8 cellular contexts compared by ENCODE assay signal in genomic region chrX:81120936-81121351, GRCh38.
DNase-seq lines count a peak whose midpoint lies in the region; ATAC-seq and TF ChIP-seq lines count a peak whose summit lies in the region.

No MANE protein-coding gene starts in this region.

- TF ChIP-seq RAD21 in HCT116 (IDR thresholded peaks at IDR 0.05; ENCODE audit: low read depth), result peak; percentile 11; the same call in 1 of the 2 replicates

- H3K4me3 Mint-ChIP-seq in endothelial cell (ENCODE audit: unreplicated experiment) (peak overlapping the region; percentile 93), mesothelial cell of epicardium (peak overlapping the region; percentile 87)
- peak overlapping the region; percentile 89 for H3K4me3 Mint-ChIP-seq in stimulated activated naive CD8-positive, alpha-beta T cell treated with anti-CD3 and anti-CD28 coated beads, Interleukin-15, Interleukin-2, amounts not matched to agents 100 ng/mL and 50 ng/mL, for 24 hours

- TF ChIP-seq CTCF in HCT116 (IDR thresholded peaks at IDR 0.05 in 2 of 3, conservative IDR thresholded peaks at IDR 0.05 in 1 of 3; ENCODE audit: borderline replicate concordance in 1 of 3, insufficient read depth in 1 of 3, low read depth in 2 of 3, low read length in 2 of 3), result peak; percentile 3 to 56 (median 55); a peak in 4 of 6 replicates
- TF ChIP-seq CTCF in WERI-Rb-1 (IDR thresholded peaks at IDR 0.05; ENCODE audit: low read depth, low read length), result peak; percentile 46; the same call in 1 of the 2 replicates
- peak; percentile 46 for TF ChIP-seq CTCF in endothelial cell (IDR thresholded peaks at IDR 0.05; ENCODE audit: unreplicated experiment)
- TF ChIP-seq CTCF in mesothelial cell of epicardium (IDR thresholded peaks at IDR 0.05; ENCODE audit: unreplicated experiment), result peak; percentile 39

- no peaks in the 10 kb centered on the region for H3K9me2 ChIP-seq in HCT116 (ENCODE audit: insufficient read depth)

- CTCF ChIA-PET in HCT116 (lab: Charles Lee), result interaction anchor here (0.6 to 1.0 kb wide), 2 partner anchors 75 to 252 kb away, joined by 3 read pairs; no protein-coding TSS in a partner anchor

- H3K27ac ChIP-seq in HCT116 (ENCODE audit: low read depth, low read length), result no peak overlapping the region; the same call in 1 of the 2 replicates
- peak overlapping the region; percentile 46 for H3K27ac ChIP-seq in WERI-Rb-1

- H3K36me3 ChIP-seq in HCT116 (ENCODE audit: control insufficient read depth in 1 of 2, insufficient read depth in 2 of 2, low read length in 2 of 2), result no peaks in the 10 kb centered on the region
- no peaks in the 10 kb centered on the region for H3K36me3 ChIP-seq in WERI-Rb-1

- POLR2A ChIA-PET in HCT116 (lab: Charles Lee), result interaction anchor here (0.7 kb wide), 1 partner anchor 765 kb away, joined by 3 read pairs; no protein-coding TSS in a partner anchor

- peak overlapping the region; percentile 94 for H2AFZ ChIP-seq in HCT116 (ENCODE audit: low read depth, low read length, poor library complexity, severe bottlenecking)

- H3K79me2 ChIP-seq in HCT116 (ENCODE audit: insufficient read depth, low read length), result no peaks in the 10 kb centered on the region

- no peaks in the 10 kb centered on the region for H3K9me3 Mint-ChIP-seq in endothelial cell (ENCODE audit: unreplicated experiment)
- H3K9me3 Mint-ChIP-seq in mesothelial cell of epicardium, result peaks cover 15% of the 10 kb centered on the region
- H3K9me3 Mint-ChIP-seq in stimulated activated naive CD8-positive, alpha-beta T cell treated with anti-CD3 and anti-CD28 coated beads, Interleukin-15, Interleukin-2, amounts not matched to agents 100 ng/mL and 50 ng/mL, for 24 hours, result no peaks in the 10 kb centered on the region

- H3K4me1 Mint-ChIP-seq in endothelial cell (ENCODE audit: unreplicated experiment), result peaks cover 3% of the 10 kb centered on the region
- H3K4me1 Mint-ChIP-seq in mesothelial cell of epicardium, result peaks cover 4% of the 10 kb centered on the region
- peaks cover 11% of the 10 kb centered on the region for H3K4me1 Mint-ChIP-seq in stimulated activated naive CD8-positive, alpha-beta T cell treated with anti-CD3 and anti-CD28 coated beads, Interleukin-15, Interleukin-2, amounts not matched to agents 100 ng/mL and 50 ng/mL, for 24 hours (ENCODE audit: low read depth)

- H3K9me3 ChIP-seq in HCT116 (ENCODE audit: control insufficient read depth in 1 of 2, insufficient read depth in 1 of 2, low read depth in 1 of 2, low read length in 2 of 2) (no peaks in the 10 kb centered on the region), WERI-Rb-1 (ENCODE audit: severe bottlenecking) (no peaks in the 10 kb centered on the region)

- ATAC-seq in HCT116, result peak; percentile 68

- DNase-seq in NCI-H524 (lab: John Stamatoyannopoulos, UW) (peak; percentile 33 to 68), NCI-H524 treated with DMSO at 0.1 percent for 48 hours (lab: John Stamatoyannopoulos, UW) (no peak), HCT116 (ENCODE audit: low read depth, low spot score) (no peak), LoVo (ENCODE audit: low spot score) (peak; percentile 34), WERI-Rb-1 (peak; percentile 55), endothelial cell (ENCODE audit: low spot score) (peak; percentile 34), mesothelial cell of epicardium (ENCODE audit: low spot score in 2 of 2, unreplicated experiment in 2 of 2) (peak in 1 of 2 experiments; percentile 40)

- H3K9ac ChIP-seq in HCT116 (ENCODE audit: low read length), result peak overlapping the region; percentile 33; the same call in 1 of the 2 replicates

- RAD21 ChIA-PET in HCT116 (lab: Charles Lee; ENCODE audit: low non-redundant PET in 1 of 2, low total read pairs in 2 of 2, uncharacterized antibody in 2 of 2, unreplicated experiment in 2 of 2), result interaction anchor here in 1 of 2 experiments (0.6 kb wide), 1 partner anchor 244 kb away, joined by 4 read pairs; no protein-coding TSS in a partner anchor

- H3K27me3 ChIP-seq in HCT116 (ENCODE audit: insufficient read depth, low read length) (no peaks in the 10 kb centered on the region), WERI-Rb-1 (ENCODE audit: insufficient read depth, low read depth, severe bottlenecking) (peaks cover 28% of the 10 kb centered on the region)

- intact Hi-C loops in HCT116 (cut with micrococcal nuclease), result loop anchor here (5.0 to 10.0 kb wide), 2 partner anchors 246 to 309 kb away; no protein-coding TSS in a partner anchor

- no TSS peak for BruUV-seq in HCT116 (replicated peaks; lab: Mats Ljungman, UMichigan)

- H3K4me1 ChIP-seq in HCT116 (ENCODE audit: control insufficient read depth in 1 of 2, insufficient read depth in 2 of 2, low read length in 2 of 2), result peaks cover 0 to 4% of the 10 kb centered on the region in 2 experiments; a peak in 2 of 4 replicates

- peak overlapping the region; percentile 86 for H3K4me2 ChIP-seq in HCT116 (ENCODE audit: low read length)

- TF ChIP-seq POLR2A in HCT116 (IDR thresholded peaks at IDR 0.05; ENCODE audit: borderline replicate concordance, extremely low read depth, insufficient read depth, insufficient read length), result no peak

- H3K4me3 ChIP-seq in HCT116 (replicated peaks in 1 of 2; ENCODE audit: low read depth in 1 of 2, low read length in 2 of 2), result peak overlapping the region; percentile 42 to 58
- peak overlapping the region; percentile 56 for H3K4me3 ChIP-seq in WERI-Rb-1 (ENCODE audit: low read depth, low read length)

- H3K36me3 Mint-ChIP-seq in endothelial cell (ENCODE audit: low read depth, unreplicated experiment), result no peaks in the 10 kb centered on the region
- no peaks in the 10 kb centered on the region for H3K36me3 Mint-ChIP-seq in mesothelial cell of epicardium
- H3K36me3 Mint-ChIP-seq in stimulated activated naive CD8-positive, alpha-beta T cell treated with anti-CD3 and anti-CD28 coated beads, Interleukin-15, Interleukin-2, amounts not matched to agents 100 ng/mL and 50 ng/mL, for 24 hours (ENCODE audit: low read depth), result no peaks in the 10 kb centered on the region

- H4K20me1 ChIP-seq in HCT116 (ENCODE audit: insufficient read depth), result no peaks in the 10 kb centered on the region

- no peaks in the 10 kb centered on the region for H3K27me3 Mint-ChIP-seq in endothelial cell (ENCODE audit: unreplicated experiment)
- peaks cover 28% of the 10 kb centered on the region for H3K27me3 Mint-ChIP-seq in mesothelial cell of epicardium (ENCODE audit: low read depth)
- no peaks in the 10 kb centered on the region for H3K27me3 Mint-ChIP-seq in stimulated activated naive CD8-positive, alpha-beta T cell treated with anti-CD3 and anti-CD28 coated beads, Interleukin-15, Interleukin-2, amounts not matched to agents 100 ng/mL and 50 ng/mL, for 24 hours

- H3K27ac Mint-ChIP-seq in endothelial cell (ENCODE audit: unreplicated experiment) (peak overlapping the region; percentile 78), mesothelial cell of epicardium (peak overlapping the region; percentile 94)
- peak overlapping the region; percentile 77 for H3K27ac Mint-ChIP-seq in stimulated activated naive CD8-positive, alpha-beta T cell treated with anti-CD3 and anti-CD28 coated beads, Interleukin-15, Interleukin-2, amounts not matched to agents 100 ng/mL and 50 ng/mL, for 24 hours

TF ChIP-seq in HCT116, 20 proteins besides CTCF, POLR2A, EP300 and RAD21:
- no peak for TF ChIP-seq REST (IDR thresholded peaks at IDR 0.05; ENCODE audit: low read depth)
- TF ChIP-seq, protein P1, sequence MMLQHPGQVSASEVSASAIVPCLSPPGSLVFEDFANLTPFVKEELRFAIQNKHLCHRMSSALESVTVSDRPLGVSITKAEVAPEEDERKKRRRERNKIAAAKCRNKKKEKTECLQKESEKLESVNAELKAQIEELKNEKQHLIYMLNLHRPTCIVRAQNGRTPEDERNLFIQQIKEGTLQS (IDR thresholded peaks at IDR 0.05), result no peak
- TF ChIP-seq TCF7L2 (IDR thresholded peaks at IDR 0.05; ENCODE audit: borderline replicate concordance, extremely low read depth, insufficient read depth, insufficient read length), result peak; percentile 13
- TF ChIP-seq YY1 (IDR thresholded peaks at IDR 0.05; ENCODE audit: extremely low read depth, insufficient replicate concordance, low read depth, low read length), result no peak
- TF ChIP-seq SP1 (IDR thresholded peaks at IDR 0.05; ENCODE audit: low read depth), result no peak
- TF ChIP-seq SIN3A (IDR thresholded peaks at IDR 0.05; ENCODE audit: low read depth), result no peak
- TF ChIP-seq EZH2 (IDR thresholded peaks at IDR 0.05), result no peak
- no peak for TF ChIP-seq ZFX (IDR thresholded peaks at IDR 0.05)
TF ChIP-seq in HCT116: peak in this region for 1.

Comparison
In these comparisons a context has a peak if more than half of its experiments do, and no peak if none do; other contexts are left out.
1. DNase-seq: peak in NCI-H524 (2 of 2), LoVo (single experiment), WERI-Rb-1 (single experiment) and endothelial cell (single experiment); none in NCI-H524 treated with DMSO at 0.1 percent for 48 hours (single experiment) and HCT116 (single experiment).
2. Peak in every context shown above with its lines, with median percentiles within 50 percentile points of each other: CTCF ChIP-seq, H3K27ac Mint-ChIP-seq and H3K4me3 Mint-ChIP-seq.